In genomic region chr1:6624712-6625578, GRCh38 we compare ENCODE assay signal across 1 cellular context.
TF ChIP-seq lines count a peak whose summit lies in the region.

Gene THAP3, plus strand, starts transcription at chr1:6624868. Its CDS starts 351 bp downstream, at chr1:6625219.

TF ChIP-seq in H1, 55 proteins besides CTCF, POLR2A, EP300 and RAD21:
- TF ChIP-seq PHF8 (conservative IDR thresholded peaks at IDR 0.05; ENCODE audit: low read depth, low read length) = peak; percentile 81
- peak; percentile 86 for TF ChIP-seq TAF7 (optimal IDR thresholded peaks at IDR 0.05; ENCODE audit: borderline replicate concordance, low read depth, low read length)
- TF ChIP-seq GABPA (IDR thresholded peaks at IDR 0.05; ENCODE audit: borderline replicate concordance, insufficient read depth, low read length) = no peak
- peak; percentile 69 for TF ChIP-seq CREB1 (IDR thresholded peaks at IDR 0.05)
- TF ChIP-seq NANOG (IDR thresholded peaks at IDR 0.05; ENCODE audit: insufficient read depth, low read depth, low read length, poor library complexity, severe bottlenecking) = peak; percentile 34
- TF ChIP-seq RBBP5 (IDR thresholded peaks at IDR 0.05; ENCODE audit: borderline replicate concordance, low read depth, low read length) = peak; percentile 61; the same call in 1 of the 2 replicates
- no peak for TF ChIP-seq BACH1 (IDR thresholded peaks at IDR 0.05; ENCODE audit: low read length)
- peak; percentile 98 for TF ChIP-seq YY1 (IDR thresholded peaks at IDR 0.05; ENCODE audit: low read depth, low read length)
- TF ChIP-seq MAX (IDR thresholded peaks at IDR 0.05) = peak; percentile 7; the same call in 1 of the 2 replicates
- peak; percentile 47 for TF ChIP-seq KDM4A (IDR thresholded peaks at IDR 0.05; ENCODE audit: low read depth, low read length, severe bottlenecking)
- TF ChIP-seq SAP30 (IDR thresholded peaks at IDR 0.05; ENCODE audit: insufficient read depth, insufficient replicate concordance, low read length) = no peak
- peak; percentile 34; the same call in 1 of the 2 replicates for TF ChIP-seq TBP (IDR thresholded peaks at IDR 0.05; ENCODE audit: low read depth, low read length)
- TF ChIP-seq KDM1A (IDR thresholded peaks at IDR 0.05; ENCODE audit: borderline replicate concordance, low read length) = no peak
- peak; percentile 76 for TF ChIP-seq TAF1 (IDR thresholded peaks at IDR 0.05; ENCODE audit: low read depth, low read length)
